9 cellular contexts compared by ENCODE assay signal in genomic region chr1:206663832-206664652, GRCh38. TPM values are rescaled to one million over a fixed set of nuclear protein-coding genes. Genes with fewer than 3 reads are reported as not detected.
A peak's percentile ranks its signal among the peaks of the same experiment; 100 is the strongest.
DNase-seq lines count a peak whose midpoint lies in the region; ATAC-seq and TF ChIP-seq lines count a peak whose summit lies in the region.
"Had no signal": no experiment of that assay in that cellular context is flagged by ENCODE, and none has a peak within 500 bp of the region (broad histone marks: within the 10 kb centered on the region; RNA-seq: fewer than 3 reads in every experiment).

No MANE protein-coding gene starts in this region.

- H3K9me3 ChIP-seq in DND-41 (ENCODE audit: insufficient read depth, low read length, severe bottlenecking) = no peaks in the 10 kb centered on the region

- intact Hi-C loops in activated B cell treated with CpG ODN at 0.5 μM for 24 hours (cut with micrococcal nuclease) = loop anchor here (1.0 kb wide), 8 partner anchors 15 to 185 kb away; partner anchors contain the start of gene EIF2D
- intact Hi-C loops in left colon (cut with DNase I, micrococcal nuclease) = loop anchor here in 1 of 2 donors (2.0 kb wide), 1 partner anchor 29 kb away; the partner anchor contains the start of gene DYRK3

- DNase-seq in DND-41 (peak; percentile 74), NCI-H2196 treated with DMSO at 0.1 percent for 48 hours (lab: John Stamatoyannopoulos, UW; ENCODE audit: unreplicated experiment) (peak; percentile 51), activated B cell treated with CpG ODN at 0.5 μM for 24 hours (peak; percentile 49), left colon (peak in 1 of 2 donors; percentile 61)
- DNase-seq in central memory CD8-positive, alpha-beta T cell (ENCODE audit: low spot score in 2 of 2) = peak; percentile 58 to 60
- peak; percentile 54 to 55 for DNase-seq in stimulated activated CD4-positive, alpha-beta T cell treated with anti-CD3 and anti-CD28 coated beads, Interleukin-4, amount 100 ng/mL, for 4 hours

- H3K9ac ChIP-seq in DND-41 (ENCODE audit: low read depth, low read length) = no peak overlapping the region

- H3K27me3 ChIP-seq in DND-41 (ENCODE audit: insufficient read depth, low read length, poor library complexity) = peaks cover 29% of the 10 kb centered on the region

- no peaks in the 10 kb centered on the region for H4K20me1 ChIP-seq in DND-41 (ENCODE audit: insufficient read depth, low read length)

- ATAC-seq in DND-41 (ENCODE audit: insufficient read depth, low read depth) = peak; percentile 91
- peak; percentile 64 for ATAC-seq in HG02678 (IDR thresholded peaks at IDR 0.05; ENCODE audit: unreplicated experiment)
- peak; percentile 89 for ATAC-seq in activated B cell treated with CpG ODN at 0.5 μM for 24 hours (ENCODE audit: low read depth)
- ATAC-seq in central memory CD8-positive, alpha-beta T cell (replicated peaks; ENCODE audit: extremely low read depth, poor library complexity, severe bottlenecking) = peak; percentile 65
- ATAC-seq in left colon = peak; percentile 38
- ATAC-seq in HG03025 (IDR thresholded peaks at IDR 0.05; ENCODE audit: low FRiP score, unreplicated experiment) = no peak

- H3K27ac ChIP-seq in DND-41 (ENCODE audit: low read length) = no peak overlapping the region
- H3K27ac ChIP-seq: epithelial cell of prostate had no signal

- peak overlapping the region; percentile 35 for H3K4me2 ChIP-seq in DND-41 (ENCODE audit: insufficient read depth, low read length)

- no peaks in the 10 kb centered on the region for H3K79me2 ChIP-seq in DND-41 (ENCODE audit: insufficient read depth, low read length)

- H3K27me3 Mint-ChIP-seq in activated B cell treated with CpG ODN at 0.5 μM for 24 hours = peaks cover 17% of the 10 kb centered on the region
- peaks cover 41% of the 10 kb centered on the region for H3K27me3 Mint-ChIP-seq in central memory CD8-positive, alpha-beta T cell

- peaks cover 17% of the 10 kb centered on the region; the same call in 1 of the 2 replicates for H3K4me1 ChIP-seq in DND-41 (ENCODE audit: insufficient read depth, low read length)

- H3K9me3 Mint-ChIP-seq in activated B cell treated with CpG ODN at 0.5 μM for 24 hours = no peaks in the 10 kb centered on the region
- H3K9me3 Mint-ChIP-seq in central memory CD8-positive, alpha-beta T cell = no peaks in the 10 kb centered on the region

- 0 out of 2 replicates have a peak overlapping the region, but pooled peaks have one; percentile 8 for H2AFZ ChIP-seq in DND-41 (ENCODE audit: low read depth, low read length)

- no peak overlapping the region for H3K27ac Mint-ChIP-seq in activated B cell treated with CpG ODN at 0.5 μM for 24 hours
- no peak overlapping the region for H3K27ac Mint-ChIP-seq in central memory CD8-positive, alpha-beta T cell (ENCODE audit: low read depth)

- H3K4me3 Mint-ChIP-seq in activated B cell treated with CpG ODN at 0.5 μM for 24 hours = peak overlapping the region; percentile 47
- no peak overlapping the region for H3K4me3 Mint-ChIP-seq in central memory CD8-positive, alpha-beta T cell

- H3K4me1 Mint-ChIP-seq in activated B cell treated with CpG ODN at 0.5 μM for 24 hours = peaks cover 16% of the 10 kb centered on the region
- peaks cover 13% of the 10 kb centered on the region for H3K4me1 Mint-ChIP-seq in central memory CD8-positive, alpha-beta T cell

- no peaks in the 10 kb centered on the region for H3K36me3 Mint-ChIP-seq in activated B cell treated with CpG ODN at 0.5 μM for 24 hours (ENCODE audit: low read depth)
- peaks cover 2% of the 10 kb centered on the region for H3K36me3 Mint-ChIP-seq in central memory CD8-positive, alpha-beta T cell (ENCODE audit: insufficient read depth)

- H3K4me3 ChIP-seq in DND-41 (ENCODE audit: low read depth in 1 of 2, low read length in 2 of 2) = no peak overlapping the region

- TF ChIP-seq CTCF in DND-41 (IDR thresholded peaks at IDR 0.05; ENCODE audit: borderline replicate concordance, extremely low read depth, low read length, poor library complexity, severe bottlenecking) = peak; percentile 89
- TF ChIP-seq CTCF in activated B cell treated with CpG ODN at 0.5 μM for 24 hours (IDR thresholded peaks at IDR 0.05) = peak; percentile 62

- CTCF ChIA-PET in activated B cell treated with CpG ODN at 0.5 μM for 24 hours (lab: Charles Lee) = interaction anchor here (0.8 to 5.7 kb wide), 40 partner anchors 10 to 369 kb away, joined by 3 to 75 read pairs (median 8); partner anchors contain the start of genes C1orf116, DYRK3, EIF2D and IKBKE

- POLR2A ChIA-PET in activated B cell treated with CpG ODN at 0.5 μM for 24 hours (lab: Charles Lee) = interaction anchor here (0.9 to 2.9 kb wide), 7 partner anchors 10 to 241 kb away, joined by 3 to 9 read pairs (median 4); partner anchors contain the start of genes DYRK3 and MAPKAPK2

- H3K36me3 ChIP-seq in DND-41 (ENCODE audit: insufficient read depth, low read length) = no peaks in the 10 kb centered on the region

RNA-seq across cellular contexts. Expression of gene MAPKAPK2, which starts 20.7 kb away (rescaled TPM):
- total RNA-seq in activated B cell treated with CpG ODN at 0.5 μM for 24 hours (71.2 and 72.1 TPM in 2 replicates), left colon (10 to 100 TPM; 62.5 to 80.8 TPM)

RNA-seq across cellular contexts. Expression of gene DYRK3, which starts 28.7 kb away (rescaled TPM):
- total RNA-seq in activated B cell treated with CpG ODN at 0.5 μM for 24 hours (0.33 and 0.37 TPM in 2 replicates), left colon (1 to 10 TPM in 1 of 2 donors, under 1 TPM in 1; 0.58 to 1.2 TPM)

RNA-seq across cellular contexts. Expression of gene EIF2D, which starts 51.8 kb away (rescaled TPM):
- total RNA-seq in activated B cell treated with CpG ODN at 0.5 μM for 24 hours (61.2 and 65.4 TPM in 2 replicates), left colon (10 to 100 TPM; 35.5 to 38.4 TPM)
